ENCODE assay signal across 9 cellular contexts in genomic region chr15:75650908-75651809, GRCh38. TPM values are rescaled to one million over a fixed set of nuclear protein-coding genes. Genes with fewer than 3 reads are reported as not detected.
A peak's percentile ranks its signal among the peaks of the same experiment; 100 is the strongest.
DNase-seq lines count a peak whose midpoint lies in the region; ATAC-seq and TF ChIP-seq lines count a peak whose summit lies in the region.
"Had no signal": no experiment of that assay in that cellular context is flagged by ENCODE, and none has a peak within 500 bp of the region (broad histone marks: within the 10 kb centered on the region; RNA-seq: fewer than 3 reads in every experiment).

No MANE protein-coding gene starts in this region.

- H3K9me3 Mint-ChIP-seq in activated T-helper 2 cell treated with anti-CD3 and anti-CD28 coated beads, Interferon-gamma antibody, Interleukin-2, Interleukin-4, amounts not matched to agents 10 μg/mL and 5 μg/mL and 100 μg/mL, durations not matched to agents 14 hours and 24 hours and 36 hours: no peaks in the 10 kb centered on the region

- H3K9ac ChIP-seq in HUES6 (ENCODE audit: low read length) (no peak overlapping the region), skeletal muscle tissue (ENCODE audit: low read depth in 1 of 3, low read length in 3 of 3) (peak overlapping the region in 2 of 3 donors; percentile 45 to 60)

- POLR2A ChIA-PET in HEK293T (lab: Yijun Ruan, JAX): interaction anchor here (0.8 to 5.4 kb wide), 3 partner anchors 11 to 25 kb away, joined by 3 to 27 read pairs (median 4); partner anchors contain the start of genes IMP3 and SNUPN

- peak in 1 of 2 donors; percentile 46 for ATAC-seq in right cardiac atrium
- no peak for ATAC-seq in GM18861 (IDR thresholded peaks at IDR 0.05; ENCODE audit: unreplicated experiment)

- CTCF ChIA-PET in HEK293T (lab: Yijun Ruan, JAX): interaction anchor here (0.6 to 0.8 kb wide), 2 partner anchors 10 to 337 kb away, joined by 3 read pairs; no protein-coding TSS in a partner anchor

- H3K36me3 Mint-ChIP-seq in activated T-helper 2 cell treated with anti-CD3 and anti-CD28 coated beads, Interferon-gamma antibody, Interleukin-2, Interleukin-4, amounts not matched to agents 10 μg/mL and 5 μg/mL and 100 μg/mL, durations not matched to agents 14 hours and 24 hours and 36 hours (ENCODE audit: low read depth): no peaks in the 10 kb centered on the region

- H3K27ac ChIP-seq in HUES6 (ENCODE audit: low read depth, low read length) (no peak overlapping the region), right cardiac atrium (ENCODE audit: low read length) (peak overlapping the region; percentile 3), skeletal muscle tissue (ENCODE audit: low read depth, low read length) (peak overlapping the region; percentile 47)
- H3K27ac ChIP-seq: SK-N-MC had no signal

- H3K4me1 ChIP-seq in HUES6 (ENCODE audit: control insufficient read depth, insufficient read depth, low read length): peaks cover 43% of the 10 kb centered on the region
- peaks cover 41% of the 10 kb centered on the region for H3K4me1 ChIP-seq in right cardiac atrium (ENCODE audit: control insufficient read depth, insufficient read depth, low read length)
- H3K4me1 ChIP-seq in skeletal muscle tissue (ENCODE audit: control insufficient read depth in 3 of 3, insufficient read depth in 3 of 3, low read length in 3 of 3): peaks cover 68 to 80% (median 75%) of the 10 kb centered on the region in 3 donors

- intact Hi-C loops in activated T-helper 2 cell treated with anti-CD3 and anti-CD28 coated beads, Interferon-gamma antibody, Interleukin-2, Interleukin-4, amounts not matched to agents 10 μg/mL and 5 μg/mL and 100 μg/mL, durations not matched to agents 14 hours and 24 hours and 36 hours (cut with micrococcal nuclease): no loop called here
- intact Hi-C loops in right cardiac atrium (cut with DNase I) (no loop called here), posterior cingulate gyrus (cut with DNase I) (no loop called here)

- no peak for DNase-seq in activated T-helper 2 cell treated with anti-CD3 and anti-CD28 coated beads, Interferon-gamma antibody, Interleukin-2, Interleukin-4, amounts not matched to agents 10 μg/mL and 5 μg/mL and 100 μg/mL, durations not matched to agents 14 hours and 24 hours and 36 hours (ENCODE audit: low spot score)
- DNase-seq in right cardiac atrium: peak; percentile 75 to 87 (median 82)
- DNase-seq in inferior parietal cortex (ENCODE audit: extremely low spot score): no peak
- DNase-seq in HEK293T (ENCODE audit: extremely low spot score): no peak
- DNase-seq in posterior cingulate gyrus: no peak

- peak overlapping the region; percentile 30 for H3K27ac Mint-ChIP-seq in activated T-helper 2 cell treated with anti-CD3 and anti-CD28 coated beads, Interferon-gamma antibody, Interleukin-2, Interleukin-4, amounts not matched to agents 10 μg/mL and 5 μg/mL and 100 μg/mL, durations not matched to agents 14 hours and 24 hours and 36 hours

- no peaks in the 10 kb centered on the region for H3K9me3 ChIP-seq in HUES6 (ENCODE audit: control insufficient read depth, insufficient read depth, low read depth, low read length)
- no peaks in the 10 kb centered on the region for H3K9me3 ChIP-seq in right cardiac atrium (ENCODE audit: control insufficient read depth, low read length)
- H3K9me3 ChIP-seq in skeletal muscle tissue (ENCODE audit: control insufficient read depth in 3 of 3, low read length in 3 of 3): no peaks in the 10 kb centered on the region

- peaks cover 2% of the 10 kb centered on the region for H3K27me3 Mint-ChIP-seq in activated T-helper 2 cell treated with anti-CD3 and anti-CD28 coated beads, Interferon-gamma antibody, Interleukin-2, Interleukin-4, amounts not matched to agents 10 μg/mL and 5 μg/mL and 100 μg/mL, durations not matched to agents 14 hours and 24 hours and 36 hours (ENCODE audit: low read depth)

- H3K36me3 ChIP-seq in HUES6 (ENCODE audit: control insufficient read depth, insufficient read depth, low read length) (peaks cover 16% of the 10 kb centered on the region; the same call in 1 of the 2 replicates), skeletal muscle tissue (ENCODE audit: control insufficient read depth in 3 of 3, insufficient read depth in 3 of 3, low read length in 3 of 3) (peaks cover 0 to 10% (median 8%) of the 10 kb centered on the region in 3 donors)

- 29% methylated on average over 9 of the region's 9 CpGs for WGBS in right cardiac atrium

- peak overlapping the region; percentile 30 for H3K4me3 Mint-ChIP-seq in activated T-helper 2 cell treated with anti-CD3 and anti-CD28 coated beads, Interferon-gamma antibody, Interleukin-2, Interleukin-4, amounts not matched to agents 10 μg/mL and 5 μg/mL and 100 μg/mL, durations not matched to agents 14 hours and 24 hours and 36 hours (ENCODE audit: low read depth)

- H3K4me3 ChIP-seq in HUES6 (ENCODE audit: low read depth, low read length) (peak overlapping the region; percentile 22), right cardiac atrium (ENCODE audit: low read length) (peak overlapping the region; percentile 22), skeletal muscle tissue (ENCODE audit: low read length in 3 of 3) (peak overlapping the region; percentile 46 to 90 (median 61))
- H3K4me3 ChIP-seq: SK-N-MC had no signal

- peaks cover 9% of the 10 kb centered on the region for H3K27me3 ChIP-seq in HUES6 (ENCODE audit: control insufficient read depth, insufficient read depth, low read length)
- H3K27me3 ChIP-seq in right cardiac atrium (ENCODE audit: control insufficient read depth, insufficient read depth): no peaks in the 10 kb centered on the region
- peaks cover 0 to 5% (median 0%) of the 10 kb centered on the region in 3 donors for H3K27me3 ChIP-seq in skeletal muscle tissue (ENCODE audit: control insufficient read depth in 3 of 3, insufficient read depth in 3 of 3, low read length in 3 of 3)

- H3K4me1 Mint-ChIP-seq in activated T-helper 2 cell treated with anti-CD3 and anti-CD28 coated beads, Interferon-gamma antibody, Interleukin-2, Interleukin-4, amounts not matched to agents 10 μg/mL and 5 μg/mL and 100 μg/mL, durations not matched to agents 14 hours and 24 hours and 36 hours (ENCODE audit: low read depth): peaks cover 22% of the 10 kb centered on the region

TF ChIP-seq in HEK293T, 16 proteins besides CTCF, POLR2A, EP300 and RAD21:
- TF ChIP-seq ELF4 (IDR thresholded peaks at IDR 0.05) (no peak), SP1 (IDR thresholded peaks at IDR 0.05) (no peak)
TF ChIP-seq in HEK293T: peak in this region for 0.

RNA-seq across cellular contexts. Expression of gene SNX33, which starts 3.4 kb away (rescaled TPM):
- total RNA-seq in activated T-helper 2 cell treated with anti-CD3 and anti-CD28 coated beads, Interferon-gamma antibody, Interleukin-2, Interleukin-4, amounts not matched to agents 10 μg/mL and 5 μg/mL and 100 μg/mL, durations not matched to agents 14 hours and 24 hours and 36 hours: 6.8 and 7.4 TPM in 2 replicates
- total RNA-seq in right cardiac atrium (10 to 100 TPM; 14.6 to 18.4 (median 17.8) TPM), skeletal muscle tissue (8.4 TPM)
- 13.2 TPM for polyA plus RNA-seq in right cardiac atrium

RNA-seq across cellular contexts. Expression of gene IMP3, which starts 11.1 kb away (rescaled TPM):
- 103 and 106 TPM in 2 replicates for total RNA-seq in activated T-helper 2 cell treated with anti-CD3 and anti-CD28 coated beads, Interferon-gamma antibody, Interleukin-2, Interleukin-4, amounts not matched to agents 10 μg/mL and 5 μg/mL and 100 μg/mL, durations not matched to agents 14 hours and 24 hours and 36 hours
- total RNA-seq in right cardiac atrium: 10 to 100 TPM; 39.4 to 49.3 (median 46.8) TPM
- polyA plus RNA-seq in right cardiac atrium: 48.1 TPM
- 54.3 TPM for total RNA-seq in skeletal muscle tissue

RNA-seq across cellular contexts. Expression of gene SNUPN, which starts 25.6 kb away (rescaled TPM):
- 32.7 and 40.9 TPM in 2 replicates for total RNA-seq in activated T-helper 2 cell treated with anti-CD3 and anti-CD28 coated beads, Interferon-gamma antibody, Interleukin-2, Interleukin-4, amounts not matched to agents 10 μg/mL and 5 μg/mL and 100 μg/mL, durations not matched to agents 14 hours and 24 hours and 36 hours
- total RNA-seq in right cardiac atrium: 10 to 100 TPM; 15.3 to 19.8 (median 18.4) TPM
- polyA plus RNA-seq in right cardiac atrium: 17.9 TPM
- 18.3 TPM for total RNA-seq in skeletal muscle tissue

Comparison
In these comparisons a context has a peak if more than half of its experiments do, and no peak if none do; other contexts are left out.
1. DNase-seq: peak in right cardiac atrium (3 of 3); none in activated T-helper 2 cell treated with anti-CD3 and anti-CD28 coated beads, Interferon-gamma antibody, Interleukin-2, Interleukin-4, amounts not matched to agents 10 μg/mL and 5 μg/mL and 100 μg/mL, durations not matched to agents 14 hours and 24 hours and 36 hours (single experiment), inferior parietal cortex (single experiment), HEK293T (single experiment) and posterior cingulate gyrus (0 of 10).
2. Peak in every context shown above with its lines, with median percentiles within 50 percentile points of each other: H3K4me3 ChIP-seq.